29 cellular contexts compared by ENCODE assay signal in the genomic region with DNA sequence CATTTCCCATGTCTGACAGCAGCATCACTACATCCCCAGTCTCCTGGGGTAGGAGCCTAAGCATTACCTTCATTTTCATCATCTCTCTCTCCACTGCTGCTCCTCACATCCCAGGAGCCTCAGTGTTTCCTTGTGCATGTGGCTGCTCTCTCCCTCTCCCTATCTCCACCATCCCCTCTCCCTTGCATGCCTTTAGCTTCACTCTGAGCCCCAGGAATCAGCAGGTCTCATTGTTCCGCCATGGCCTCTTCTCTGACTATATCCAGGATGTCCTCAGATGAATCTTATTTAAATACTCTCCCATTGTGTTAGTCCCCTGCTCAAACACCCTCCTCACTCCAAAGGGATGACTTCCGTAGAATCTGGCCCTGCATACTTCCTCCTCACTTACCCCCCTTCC.
"Had no signal": no experiment of that assay in that cellular context is flagged by ENCODE, and none has a peak within 500 bp of the region (broad histone marks: within the 10 kb centered on the region; RNA-seq: fewer than 3 reads in every experiment).

No MANE protein-coding gene starts in this region.

- DNase-seq: activated CD4-positive, alpha-beta T cell treated with anti-CD3 and anti-CD28 coated beads, Interleukin-2, amount 10 ng/mL, durations not matched to agents 24 days and 14 days; activated CD4-positive, alpha-beta T cell treated with anti-CD3 and anti-CD28 coated beads, Interleukin-2, amount 50 U/mL, for 4 hours; activated CD8-positive, alpha-beta T cell treated with anti-CD3 and anti-CD28 coated beads for 36 hours; activated gamma-delta T cell; activated naive CD4-positive, alpha-beta T cell treated with anti-CD3 and anti-CD28 coated beads for 36 hours; activated naive CD8-positive, alpha-beta T cell treated with anti-CD3 and anti-CD28 coated beads, Interleukin-2, amount 50 U/mL, for 24 hours; activated T-cell treated with anti-CD3 and anti-CD28 coated beads, Interleukin-2, amount 50 U/mL, for 24 hours; MM.1S; MV-4-11; NCI-H1092; NCI-H1436 treated with DMSO at 0.1 percent for 48 hours; NCI-H1694 treated with DMSO at 0.1 percent for 48 hours; NCI-H2029; NCI-H345; NCI-H524 treated with DMSO at 0.1 percent for 48 hours; NCI-H748 treated with DMSO at 0.1 percent for 48 hours; NK-92 treated with Interleukin-12 subunit alpha and Interleukin-12 subunit beta, amount 100 ng/mL, for 24 hours; PC-9; SIG-M5; T-helper 1 cell; T-helper 2 cell; T1000; WERI-Rb-1 had no signal

- H3K36me3 Mint-ChIP-seq: activated naive CD8-positive, alpha-beta T cell; brain had no signal

- H3K9ac ChIP-seq: KMS-11 had no signal

- FAIRE-seq: bronchial epithelial cell, RCC 7860 had no signal

- H3K36me3 ChIP-seq: WERI-Rb-1 had no signal

- H3K4me1 Mint-ChIP-seq: activated CD4-positive, alpha-beta T cell treated with anti-CD3 and anti-CD28 coated beads, Interleukin-2, amount 10 ng/mL, durations not matched to agents 24 days and 14 days; activated naive CD8-positive, alpha-beta T cell treated with anti-CD3 and anti-CD28 coated beads, Interleukin-2, amount 50 U/mL, for 24 hours had no signal

- H3K4me3 ChIP-seq: PC-9 had no signal

- H3K27ac Mint-ChIP-seq: activated CD4-positive, alpha-beta T cell treated with anti-CD3 and anti-CD28 coated beads, Interleukin-2, amount 10 ng/mL, durations not matched to agents 24 days and 14 days; activated CD8-positive, alpha-beta T cell treated with anti-CD3 and anti-CD28 coated beads for 36 hours; activated naive CD4-positive, alpha-beta T cell treated with anti-CD3 and anti-CD28 coated beads for 36 hours; activated naive CD8-positive, alpha-beta T cell; activated naive CD8-positive, alpha-beta T cell treated with anti-CD3 and anti-CD28 coated beads, Interleukin-2, amount 50 U/mL, for 24 hours; activated T-cell treated with anti-CD3 and anti-CD28 coated beads, Interleukin-2, amount 50 U/mL, for 24 hours; activated T-helper 2 cell treated with anti-CD3 and anti-CD28 coated beads, Interferon-gamma antibody, Interleukin-2, Interleukin-4, amounts not matched to agents 10 μg/mL and 5 μg/mL and 100 μg/mL, durations not matched to agents 14 hours and 24 hours and 36 hours had no signal

- H3K27me3 Mint-ChIP-seq: activated CD4-positive, alpha-beta T cell treated with anti-CD3 and anti-CD28 coated beads, Interleukin-2, amount 10 ng/mL, durations not matched to agents 24 days and 14 days had no signal

- H3K9me3 Mint-ChIP-seq: activated CD4-positive, alpha-beta T cell treated with anti-CD3 and anti-CD28 coated beads, Interleukin-2, amount 10 ng/mL, durations not matched to agents 24 days and 14 days; activated CD8-positive, alpha-beta T cell treated with anti-CD3 and anti-CD28 coated beads for 36 hours; activated naive CD4-positive, alpha-beta T cell treated with anti-CD3 and anti-CD28 coated beads for 36 hours; activated naive CD8-positive, alpha-beta T cell treated with anti-CD3 and anti-CD28 coated beads, Interleukin-2, amount 50 U/mL, for 24 hours; activated T-cell treated with anti-CD3 and anti-CD28 coated beads, Interleukin-2, amount 50 U/mL, for 24 hours; activated T-helper 2 cell treated with anti-CD3 and anti-CD28 coated beads, Interferon-gamma antibody, Interleukin-2, Interleukin-4, amounts not matched to agents 10 μg/mL and 5 μg/mL and 100 μg/mL, durations not matched to agents 14 hours and 24 hours and 36 hours had no signal

- H3K4me3 Mint-ChIP-seq: activated CD4-positive, alpha-beta T cell treated with anti-CD3 and anti-CD28 coated beads, Interleukin-2, amount 10 ng/mL, durations not matched to agents 24 days and 14 days; activated CD8-positive, alpha-beta T cell treated with anti-CD3 and anti-CD28 coated beads for 36 hours; activated naive CD4-positive, alpha-beta T cell treated with anti-CD3 and anti-CD28 coated beads for 36 hours; activated naive CD8-positive, alpha-beta T cell; activated naive CD8-positive, alpha-beta T cell treated with anti-CD3 and anti-CD28 coated beads, Interleukin-2, amount 50 U/mL, for 24 hours; activated T-cell treated with anti-CD3 and anti-CD28 coated beads, Interleukin-2, amount 50 U/mL, for 24 hours had no signal
